ENCODE assay signal across 8 cellular contexts in genomic region chr17:80219777-80220708, GRCh38. TPM values are rescaled to one million over a fixed set of nuclear protein-coding genes. Genes with fewer than 3 reads are reported as not detected.
DNase-seq lines count a peak whose midpoint lies in the region; ATAC-seq and TF ChIP-seq lines count a peak whose summit lies in the region.

Gene SGSH, minus strand, starts transcription at chr17:80220333. Its CDS starts 20 bp downstream, at chr17:80220313.
Gene SLC26A11, plus strand, starts transcription at chr17:80220427. Its CDS starts 1,134 bp downstream, at chr17:80221561.

- H3K9me3 ChIP-seq in stomach = no peaks in the 10 kb centered on the region

- H3K4me3 ChIP-seq in fibroblast of pulmonary artery (replicated peaks; ENCODE audit: low read depth, low read length) (peak within 1 kb of the TSS; percentile 86), stomach (peak within 1 kb of the TSS; percentile 67 to 99 (median 91))

- ATAC-seq in GM18498 (IDR thresholded peaks at IDR 0.05; ENCODE audit: unreplicated experiment) (peak; percentile 43), HG03378 (IDR thresholded peaks at IDR 0.05; ENCODE audit: unreplicated experiment) (peak; percentile 11), GM21825 (IDR thresholded peaks at IDR 0.05; ENCODE audit: unreplicated experiment) (no peak)

- peaks cover 0 to 38% (median 34%) of the 10 kb centered on the region in 4 donors for H3K36me3 ChIP-seq in stomach

- intact Hi-C loops in stomach (cut with DNase I; ENCODE audit: low total_unique reads) = no loop called here

- H3K9me3 Mint-ChIP-seq in nephron = no peaks in the 10 kb centered on the region

- no peaks in the 10 kb centered on the region for H3K27me3 Mint-ChIP-seq in nephron (ENCODE audit: low read depth)

- peak within 1 kb of the TSS; percentile 91 to 94 (median 91) for H3K4me3 Mint-ChIP-seq in nephron

- H3K4me1 Mint-ChIP-seq in nephron = peaks cover 10% of the 10 kb centered on the region

- peaks cover 19% of the 10 kb centered on the region for H3K36me3 Mint-ChIP-seq in nephron (ENCODE audit: low read depth)

- H3K27ac Mint-ChIP-seq in nephron = peak within 1 kb of the TSS; percentile 76 to 96 (median 94)

- WGBS in stomach, 5 donors = 1 to 2% (median 1%) methylated on average over 22 to 80 of the region's 80 CpGs

- no peak for TF ChIP-seq EP300 in stomach (IDR thresholded peaks at IDR 0.05)

- peak within 1 kb of the TSS; percentile 83 to 93 (median 90) for H3K27ac ChIP-seq in stomach

- H3K27me3 ChIP-seq in stomach = no peaks in the 10 kb centered on the region

- peaks cover 17 to 47% (median 45%) of the 10 kb centered on the region in 4 donors for H3K4me1 ChIP-seq in stomach

- TF ChIP-seq CTCF in fibroblast of pulmonary artery (IDR thresholded peaks at IDR 0.05; ENCODE audit: low read length, missing control alignments) = no peak
- TF ChIP-seq CTCF in nephron (IDR thresholded peaks at IDR 0.05; ENCODE audit: unreplicated experiment in 3 of 3) = no peak
- no peak for TF ChIP-seq CTCF in stomach (IDR thresholded peaks at IDR 0.05)

- TF ChIP-seq POLR2A in stomach (IDR thresholded peaks at IDR 0.05) = no peak

- DNase-seq in activated T-helper 9 cell treated with anti-CD3 and anti-CD28 coated beads, Interleukin-2, amount 50 U/mL, for 16 hours (ENCODE audit: low read depth) = peak; percentile 49
- DNase-seq in fibroblast of pulmonary artery (ENCODE audit: low read depth) (peak; percentile 60), stomach (peak; percentile 87)

TF ChIP-seq in PFSK-1, 5 proteins besides CTCF, POLR2A, EP300 and RAD21:
- TF ChIP-seq FOXP2 (optimal IDR thresholded peaks at IDR 0.05; ENCODE audit: borderline replicate concordance, extremely low read depth, extremely low read length, insufficient read depth) (peak; percentile 44), SIN3A (IDR thresholded peaks at IDR 0.05; ENCODE audit: borderline replicate concordance, insufficient read depth, low read length) (no peak), TAF1 (IDR thresholded peaks at IDR 0.05; ENCODE audit: borderline replicate concordance, insufficient read depth, low read length) (no peak), REST (IDR thresholded peaks at IDR 0.05; ENCODE audit: insufficient read depth in 1 of 2, low read depth in 2 of 2, low read length in 2 of 2) (no peak), POLR2AphosphoS5 (IDR thresholded peaks at IDR 0.05; ENCODE audit: low read depth, low read length) (peak; percentile 67)

RNA-seq across cellular contexts. Expression of gene SGSH, which starts in this region (rescaled TPM):
- 70.6 TPM for polyA plus RNA-seq in PFSK-1 (2012; ENCODE audit: insufficient read length, low read depth)
- 100 to 1,000 TPM in 2 of 5 donors, 10 to 100 TPM in 3; 15.8 to 307 (median 54.2) TPM for total RNA-seq in stomach
- polyA plus RNA-seq in stomach = 10 to 100 TPM; 15.7 to 30.1 (median 25.2) TPM

RNA-seq across cellular contexts. Expression of gene SLC26A11, which starts in this region (rescaled TPM):
- polyA plus RNA-seq in PFSK-1 (2012; ENCODE audit: insufficient read length, low read depth) = 44.0 TPM
- 10 to 100 TPM in 3 of 5 donors, 1 to 10 TPM in 2; 2.3 to 93.3 (median 10.1) TPM for total RNA-seq in stomach
- polyA plus RNA-seq in stomach = 1 to 10 TPM; 2.6 to 8.7 (median 3.0) TPM
